In the genomic region with DNA sequence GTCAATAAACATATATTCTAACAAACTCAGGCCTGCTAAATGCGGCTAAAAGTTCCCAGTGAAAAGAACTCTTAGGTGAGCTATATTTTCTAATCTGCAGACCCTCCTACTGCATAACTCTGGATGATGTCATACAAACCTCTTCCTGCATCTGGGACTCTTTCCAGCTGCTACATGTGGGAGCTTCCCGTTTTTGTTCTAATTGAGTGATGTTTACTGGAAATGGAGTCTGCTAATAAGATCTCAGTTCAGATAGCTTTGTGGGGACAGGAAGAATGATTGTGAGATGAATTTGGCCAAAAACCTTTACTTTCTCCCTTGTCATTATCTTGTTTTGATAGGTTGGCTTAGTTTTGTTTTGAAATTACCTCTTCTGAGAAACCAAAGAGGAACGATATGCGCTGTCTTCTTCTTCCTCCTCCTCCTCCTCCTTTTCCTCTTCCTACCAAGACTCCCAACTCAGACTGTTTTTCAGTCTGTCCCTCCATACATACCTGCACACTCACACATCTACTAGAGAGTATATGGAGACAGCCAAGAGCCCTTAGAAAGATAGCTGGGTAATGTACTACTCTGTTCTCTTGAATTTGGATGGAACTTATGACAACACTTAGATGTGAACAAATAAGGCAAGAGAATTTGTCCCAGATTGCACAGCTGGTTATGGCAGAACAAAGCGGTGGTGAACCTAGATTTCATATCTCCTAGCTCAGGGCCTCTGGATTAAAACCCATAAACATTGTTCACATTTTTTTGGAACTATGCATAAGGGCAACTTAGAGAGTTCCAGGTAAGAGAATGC, we compare ENCODE assay signal across 8 cellular contexts. TPM values are rescaled to one million over a fixed set of nuclear protein-coding genes. Genes with fewer than 3 reads are reported as not detected.
DNase-seq lines count a peak whose midpoint lies in the region; ATAC-seq and TF ChIP-seq lines count a peak whose summit lies in the region.

No MANE protein-coding gene starts in this region.

- TF ChIP-seq CTCF in RWPE2 (IDR thresholded peaks at IDR 0.05; ENCODE audit: poor library complexity, severe bottlenecking) = no peak

- peaks cover 10% of the 10 kb centered on the region for H3K4me1 ChIP-seq in RWPE2 (ENCODE audit: insufficient read depth, poor library complexity, severe bottlenecking)

- H3K27ac ChIP-seq in RWPE2 (ENCODE audit: poor library complexity, severe bottlenecking) = peak overlapping the region; percentile 45

- H3K4me3 ChIP-seq in RWPE2 (ENCODE audit: severe bottlenecking) = no peak overlapping the region

- peak; percentile 89 for DNase-seq in EH (ENCODE audit: low read depth)
- DNase-seq in RWPE2 (ENCODE audit: low spot score) = no peak
- peak; percentile 94 for DNase-seq in pulmonary artery endothelial cell (ENCODE audit: low read depth, low spot score)
- DNase-seq in NCI-H2227 (lab: John Stamatoyannopoulos, UW; ENCODE audit: unreplicated experiment) = no peak

- H3K36me3 ChIP-seq in RWPE2 (ENCODE audit: low read depth) = no peaks in the 10 kb centered on the region

- H3K27me3 ChIP-seq in RWPE2 (ENCODE audit: insufficient read depth, poor library complexity, severe bottlenecking) = no peaks in the 10 kb centered on the region

- peak; percentile 73 for ATAC-seq in RWPE2 (ENCODE audit: low read depth)
- peak; percentile 26 for ATAC-seq in esophagus mucosa
- no peak for ATAC-seq in HG03521 (IDR thresholded peaks at IDR 0.05; ENCODE audit: unreplicated experiment)
- ATAC-seq in GM18909 (IDR thresholded peaks at IDR 0.05; ENCODE audit: poor library complexity, unreplicated experiment) = no peak
- ATAC-seq in GM21825 (IDR thresholded peaks at IDR 0.05; ENCODE audit: unreplicated experiment) = no peak

- H3K9me3 ChIP-seq in RWPE2 (ENCODE audit: severe bottlenecking) = no peaks in the 10 kb centered on the region

RNA-seq across cellular contexts. Expression of gene AAK1, which starts 39.8 kb away (rescaled TPM):
- total RNA-seq in esophagus mucosa (26.6 TPM), pulmonary artery endothelial cell (46.3 and 53.9 TPM in 2 replicates)

RNA-seq across cellular contexts. Expression of gene ANXA4, which starts 58.6 kb away (rescaled TPM):
- total RNA-seq in esophagus mucosa (71.8 TPM), pulmonary artery endothelial cell (56.6 and 70.8 TPM in 2 replicates)

Comparison
In these comparisons a context has a peak if more than half of its experiments do, and no peak if none do; other contexts are left out.
1. DNase-seq: peak in EH (single experiment) and pulmonary artery endothelial cell (single experiment); none in RWPE2 (single experiment) and NCI-H2227 (single experiment).
2. ATAC-seq: peak in RWPE2 (single experiment) and esophagus mucosa (single experiment); none in HG03521 (single experiment), GM18909 (single experiment) and GM21825 (single experiment).